In genomic region chr2:194721227-194721626, GRCh38 we compare ENCODE assay signal across 1 cellular context.
TF ChIP-seq lines count a peak whose summit lies in the region.

No MANE protein-coding gene starts in this region.

TF ChIP-seq in GM12878, 131 proteins besides CTCF, POLR2A, EP300 and RAD21:
- TF ChIP-seq SIX5 (IDR thresholded peaks at IDR 0.05; ENCODE audit: low read depth, low read length, severe bottlenecking) (no peak), ASH2L (IDR thresholded peaks at IDR 0.05; ENCODE audit: borderline replicate concordance, low read depth) (no peak), BMI1 (IDR thresholded peaks at IDR 0.05; ENCODE audit: borderline replicate concordance) (no peak), IRF3 (IDR thresholded peaks at IDR 0.05) (no peak), STAT1 (conservative IDR thresholded peaks at IDR 0.05) (no peak), BCL3 (IDR thresholded peaks at IDR 0.05; ENCODE audit: borderline replicate concordance, insufficient read depth, low read depth, low read length, poor library complexity, severe bottlenecking) (peak; percentile 20)
